16 cellular contexts compared by ENCODE assay signal in genomic region chr22:37239336-37240239, GRCh38. TPM values are rescaled to one million over a fixed set of nuclear protein-coding genes. Genes with fewer than 3 reads are reported as not detected.
DNase-seq lines count a peak whose midpoint lies in the region; ATAC-seq, FAIRE-seq and TF ChIP-seq lines count a peak whose summit lies in the region.
"Had no signal": no experiment of that assay in that cellular context is flagged by ENCODE, and none has a peak within 500 bp of the region (broad histone marks: within the 10 kb centered on the region; RNA-seq: fewer than 3 reads in every experiment).

No MANE protein-coding gene starts in this region.

- CTCF ChIA-PET in activated CD4-positive, alpha-beta T cell treated with anti-CD3 and anti-CD28 coated beads for 36 hours (lab: Charles Lee) = interaction anchor here (0.6 to 16.2 kb wide), 7 partner anchors 9 to 392 kb away, joined by 3 to 187 read pairs (median 4); partner anchors contain the start of gene KCTD17

- no peaks in the 10 kb centered on the region for H3K9me3 ChIP-seq in OCI-LY3 (ENCODE audit: insufficient read depth, low read length)
- H3K9me3 ChIP-seq: A549 had no signal

- H3K27ac Mint-ChIP-seq in activated CD4-positive, alpha-beta T cell treated with anti-CD3 and anti-CD28 coated beads for 36 hours = peak overlapping the region; percentile 94
- H3K27ac Mint-ChIP-seq in central memory CD8-positive, alpha-beta T cell (ENCODE audit: low read depth) = peak overlapping the region; percentile 90

- H3K4me1 ChIP-seq in OCI-LY3 (ENCODE audit: low read length) = peaks cover 83% of the 10 kb centered on the region

- no peak for TF ChIP-seq CTCF in OCI-LY3 (IDR thresholded peaks at IDR 0.05; ENCODE audit: low read depth, low read length)

- no peak overlapping the region for H3K4me3 ChIP-seq in OCI-LY3 (ENCODE audit: low read length)
- H3K4me3 ChIP-seq: A549 had no signal

- DNase-seq in activated CD4-positive, alpha-beta T cell treated with anti-CD3 and anti-CD28 coated beads for 36 hours = no peak
- DNase-seq in activated CD4-positive, alpha-beta T cell treated with anti-CD3 and anti-CD28 coated beads for 48 hours = no peak
- no peak for DNase-seq in central memory CD8-positive, alpha-beta T cell (ENCODE audit: low spot score in 2 of 2)
- DNase-seq in stimulated activated CD8-positive, alpha-beta memory T cell treated with anti-CD3 and anti-CD28 coated beads, Interleukin-4, amount 100 ng/mL, for 48 hours = peak; percentile 33
- DNase-seq in SIG-M5 treated with dmso at 0.1 percent for 504 hours (lab: John Stamatoyannopoulos, UW; ENCODE audit: unreplicated experiment) (no peak), frontal cortex (ENCODE audit: low spot score in 2 of 2) (no peak)
- DNase-seq: mesenchymal stem cell, NCI-H1048, NCI-H2171, small intestine had no signal

- no peak for FAIRE-seq in frontal cortex (lab: Jason Lieb, UNC)
- FAIRE-seq: A549, D721Med, small intestine had no signal

- H3K4me1 Mint-ChIP-seq in activated CD4-positive, alpha-beta T cell treated with anti-CD3 and anti-CD28 coated beads for 36 hours = peaks cover 73% of the 10 kb centered on the region
- peaks cover 96% of the 10 kb centered on the region for H3K4me1 Mint-ChIP-seq in central memory CD8-positive, alpha-beta T cell

- H3K36me3 Mint-ChIP-seq in activated CD4-positive, alpha-beta T cell treated with anti-CD3 and anti-CD28 coated beads for 36 hours (ENCODE audit: low read depth) = peaks cover 92% of the 10 kb centered on the region
- H3K36me3 Mint-ChIP-seq in central memory CD8-positive, alpha-beta T cell (ENCODE audit: insufficient read depth) = peaks cover 71% of the 10 kb centered on the region

- peak overlapping the region; percentile 93 for H3K4me2 ChIP-seq in OCI-LY3 (ENCODE audit: low read length)
- H3K4me2 ChIP-seq: A549 had no signal

- peak overlapping the region; percentile 96 for H3K27ac ChIP-seq in OCI-LY3 (ENCODE audit: low read length)
- H3K27ac ChIP-seq: A549 had no signal

- intact Hi-C loops in activated CD4-positive, alpha-beta T cell treated with anti-CD3 and anti-CD28 coated beads for 36 hours (cut with DNase I, micrococcal nuclease) = loop anchor here (2.0 to 10.0 kb wide), 6 partner anchors 21 to 875 kb away; partner anchors contain the start of genes GCAT (in 1 of the 2) and LGALS1 (in 1 of the 2)

- H3K4me3 Mint-ChIP-seq in activated CD4-positive, alpha-beta T cell treated with anti-CD3 and anti-CD28 coated beads for 36 hours = peak overlapping the region; percentile 92
- peak overlapping the region; percentile 94 for H3K4me3 Mint-ChIP-seq in central memory CD8-positive, alpha-beta T cell

- POLR2A ChIA-PET in activated CD4-positive, alpha-beta T cell treated with anti-CD3 and anti-CD28 coated beads for 36 hours (lab: Charles Lee) = interaction anchor here (0.7 to 1.4 kb wide), 4 partner anchors 10 to 116 kb away, joined by 3 to 4 read pairs (median 4); no protein-coding TSS in a partner anchor

- peaks cover 68% of the 10 kb centered on the region for H4K20me1 ChIP-seq in OCI-LY3 (ENCODE audit: insufficient read depth, low read length)

- H3K36me3 ChIP-seq in OCI-LY3 (replicated peaks; ENCODE audit: low read depth, low read length) = peaks cover 79% of the 10 kb centered on the region

- no peaks in the 10 kb centered on the region for H3K27me3 Mint-ChIP-seq in activated CD4-positive, alpha-beta T cell treated with anti-CD3 and anti-CD28 coated beads for 36 hours
- H3K27me3 Mint-ChIP-seq in central memory CD8-positive, alpha-beta T cell = no peaks in the 10 kb centered on the region

- H3K9ac ChIP-seq in OCI-LY3 (ENCODE audit: low read length) = no peak overlapping the region; the same call in 1 of the 2 replicates

- ATAC-seq in activated CD4-positive, alpha-beta T cell treated with anti-CD3 and anti-CD28 coated beads for 36 hours = no peak
- ATAC-seq in central memory CD8-positive, alpha-beta T cell (replicated peaks; ENCODE audit: extremely low read depth, poor library complexity, severe bottlenecking) = no peak
- ATAC-seq in GM21717 (IDR thresholded peaks at IDR 0.05; ENCODE audit: unreplicated experiment) = no peak
- ATAC-seq: A549 had no signal

- peaks cover 95% of the 10 kb centered on the region for H3K79me2 ChIP-seq in OCI-LY3 (ENCODE audit: low read length)

- H2AFZ ChIP-seq in OCI-LY3 (ENCODE audit: low read depth, low read length) = no peak overlapping the region

- H3K27me3 ChIP-seq in OCI-LY3 (ENCODE audit: low read depth, low read length) = no peaks in the 10 kb centered on the region

- no peaks in the 10 kb centered on the region for H3K9me3 Mint-ChIP-seq in activated CD4-positive, alpha-beta T cell treated with anti-CD3 and anti-CD28 coated beads for 36 hours (ENCODE audit: low read depth)
- no peaks in the 10 kb centered on the region for H3K9me3 Mint-ChIP-seq in central memory CD8-positive, alpha-beta T cell

RNA-seq across cellular contexts. Expression of gene RAC2, which starts 4.5 kb away (rescaled TPM):
- total RNA-seq in activated CD4-positive, alpha-beta T cell treated with anti-CD3 and anti-CD28 coated beads for 36 hours = 100 to 1,000 TPM; 692 to 930 TPM
- total RNA-seq in frontal cortex = under 0.01 TPM
- total RNA-seq: osteocyte had no signal

RNA-seq across cellular contexts. Expression of gene SSTR3, which starts 27.3 kb away (rescaled TPM):
- total RNA-seq in activated CD4-positive, alpha-beta T cell treated with anti-CD3 and anti-CD28 coated beads for 36 hours = 10 to 100 TPM; 14.8 to 15.6 TPM
- total RNA-seq in frontal cortex = 0.41 TPM
- total RNA-seq: HT1080, osteocyte had no signal

RNA-seq across cellular contexts. Expression of gene CYTH4, which starts 42.7 kb away (rescaled TPM):
- 10 to 100 TPM; 33.1 to 42.8 TPM for total RNA-seq in activated CD4-positive, alpha-beta T cell treated with anti-CD3 and anti-CD28 coated beads for 36 hours
- 2.9 TPM for total RNA-seq in frontal cortex
- total RNA-seq: osteocyte had no signal

RNA-seq across cellular contexts. Expression of gene C1QTNF6, which starts 51.5 kb away (rescaled TPM):
- 1 to 10 TPM; 8.4 to 8.7 TPM for total RNA-seq in activated CD4-positive, alpha-beta T cell treated with anti-CD3 and anti-CD28 coated beads for 36 hours
- total RNA-seq in frontal cortex = 3.7 TPM

Comparison
In these comparisons a context has a peak if more than half of its experiments do, and no peak if none do; other contexts are left out.
1. RNA of gene RAC2, which starts 4.5 kb away (total RNA-seq): 692 to 930 TPM in activated CD4-positive, alpha-beta T cell treated with anti-CD3 and anti-CD28 coated beads for 36 hours; under 0.01 TPM in frontal cortex (single experiment); every median in the first group is over 100 times any median in the second.
2. RNA of gene SSTR3, which starts 27.3 kb away (total RNA-seq): 14.8 to 15.6 TPM in activated CD4-positive, alpha-beta T cell treated with anti-CD3 and anti-CD28 coated beads for 36 hours; 0.41 TPM in frontal cortex (single experiment); every median in the first group is over 10 times any median in the second.